In the genomic region with DNA sequence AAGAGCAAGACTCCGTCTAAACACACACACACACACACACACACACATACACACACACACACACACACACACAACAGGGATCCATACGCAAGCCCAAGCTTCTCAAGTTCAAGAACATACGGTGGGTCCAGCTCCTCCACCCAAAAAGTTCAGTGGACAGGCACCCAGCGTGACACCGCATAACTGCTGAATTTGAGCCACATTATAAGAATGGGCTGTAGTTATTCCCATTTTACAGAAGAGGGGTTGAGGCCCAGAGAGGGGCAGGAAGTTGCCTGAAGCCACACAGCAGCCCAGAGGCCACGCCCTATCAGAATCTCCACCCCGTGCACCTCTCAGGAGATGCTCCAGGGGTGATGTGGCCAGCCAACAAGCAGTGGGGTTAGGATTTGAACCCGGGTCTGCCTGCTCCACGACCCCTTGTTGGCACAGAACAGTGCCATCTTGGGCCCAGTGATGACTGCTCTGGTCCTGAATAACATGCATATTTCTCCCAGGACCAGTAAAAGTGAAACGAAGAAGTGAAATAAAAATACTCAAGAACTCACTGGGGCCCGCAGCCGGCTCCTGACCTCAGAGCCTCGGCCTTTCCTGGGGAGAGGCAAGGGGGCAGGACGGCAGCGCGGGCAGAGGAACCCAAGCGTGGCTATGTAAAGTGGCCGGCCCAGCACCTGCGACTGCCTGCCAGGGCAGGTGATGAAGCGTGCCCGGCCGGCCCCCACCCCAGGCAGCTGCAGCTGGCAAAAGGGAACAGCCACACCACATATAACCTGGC, we compare ENCODE assay signal across 11 cellular contexts.
DNase-seq lines count a peak whose midpoint lies in the region; ATAC-seq and TF ChIP-seq lines count a peak whose summit lies in the region.
"Had no signal": no experiment of that assay in that cellular context is flagged by ENCODE, and none has a peak within 500 bp of the region (broad histone marks: within the 10 kb centered on the region; RNA-seq: fewer than 3 reads in every experiment).

No MANE protein-coding gene starts in this region.

- no peaks in the 10 kb centered on the region for H3K23me2 ChIP-seq in H9 (ENCODE audit: insufficient read length, low read depth, low read length, poor library complexity, severe bottlenecking)

- WGBS in H9 (ENCODE audit: extremely low coverage, insufficient read length, low lambda C conversion rate), result no CpG with 5 or more reads among the region's 22 CpGs

- peak; percentile 29 for DNase-seq in stimulated activated naive CD8-positive, alpha-beta T cell treated with anti-CD3 and anti-CD28 coated beads, Interleukin-15, Interleukin-2, amounts not matched to agents 100 U/mL and 50 U/mL, for 24 hours
- DNase-seq in stimulated activated naive CD8-positive, alpha-beta T cell treated with anti-CD3 and anti-CD28 coated beads, Interleukin-15, amount 100 ng/mL, for 72 hours, result no peak
- DNase-seq in Karpas-422 (peak; percentile 95), left ventricle myocardium superior (peak; percentile 57), breast epithelium (ENCODE audit: low spot score in 2 of 2) (no peak), SKM-1 treated with dmso at 0.1 percent for 144 hours (lab: John Stamatoyannopoulos, UW; ENCODE audit: unreplicated experiment) (no peak), H9 (no peak), AML-193 (lab: John Stamatoyannopoulos, UW) (no peak)
- DNase-seq: activated gamma-delta T cell; PC-3; stimulated activated CD4-positive, alpha-beta T cell treated with anti-CD3 and anti-CD28 coated beads, Interleukin-12 subunit alpha, Interleukin-12 subunit beta, amount 100 ng/mL, for 4 hours had no signal

- H3K56ac ChIP-seq in H9 (ENCODE audit: insufficient read length, low read depth, low read length), result no peak overlapping the region

- H2BK15ac ChIP-seq in H9 (ENCODE audit: low read depth, low read length), result no peak overlapping the region

- H3K4ac ChIP-seq in H9 (ENCODE audit: low read depth, low read length), result no peak overlapping the region

- no peak overlapping the region for H2BK12ac ChIP-seq in H9 (ENCODE audit: insufficient read length, low read depth, low read length)

- peaks cover 50% of the 10 kb centered on the region for H3K4me1 Mint-ChIP-seq in stimulated activated naive CD8-positive, alpha-beta T cell treated with anti-CD3 and anti-CD28 coated beads, Interleukin-15, amount 100 ng/mL, for 72 hours
- peaks cover 0 to 16% of the 10 kb centered on the region in 2 experiments; a peak in 2 of 4 replicates for H3K4me1 Mint-ChIP-seq in H9

- no peak overlapping the region for H4K91ac ChIP-seq in H9 (ENCODE audit: insufficient read length, low read depth, low read length)

- H3K14ac ChIP-seq in H9 (ENCODE audit: insufficient read depth, low read length), result no peak overlapping the region

- H4K20me1 ChIP-seq in Karpas-422 (ENCODE audit: insufficient read depth, low read depth, low read length) (peaks cover 25% of the 10 kb centered on the region; the same call in 1 of the 2 replicates), H9 (ENCODE audit: control insufficient read depth, insufficient read depth, insufficient read length) (no peaks in the 10 kb centered on the region)

- no peaks in the 10 kb centered on the region for H3K79me1 ChIP-seq in H9 (ENCODE audit: insufficient read depth, low read depth, low read length, poor library complexity, severe bottlenecking)

- H3K23ac ChIP-seq in H9 (ENCODE audit: insufficient read length, low read depth, low read length), result no peak overlapping the region

- intact Hi-C loops in left ventricle myocardium superior (cut with micrococcal nuclease), result no loop called here
- intact Hi-C loops in breast epithelium (cut with DNase I; ENCODE audit: low total_unique reads), result loop anchor here (5.0 kb wide), 1 partner anchor 1757 kb away; no protein-coding TSS in a partner anchor

- H3K4me3 Mint-ChIP-seq in stimulated activated naive CD8-positive, alpha-beta T cell treated with anti-CD3 and anti-CD28 coated beads, Interleukin-15, amount 100 ng/mL, for 72 hours, result no peak overlapping the region
- no peak overlapping the region for H3K4me3 Mint-ChIP-seq in H9

- H4K5ac ChIP-seq in H9 (ENCODE audit: insufficient read length, low read depth, low read length), result no peak overlapping the region

- no peak overlapping the region for H3T11ph ChIP-seq in H9 (ENCODE audit: low read length)

- H3K79me2 ChIP-seq in Karpas-422 (ENCODE audit: low read length) (no peaks in the 10 kb centered on the region), H9 (ENCODE audit: insufficient read depth, low read length) (no peaks in the 10 kb centered on the region)

- no peaks in the 10 kb centered on the region for H3K9me3 ChIP-seq in Karpas-422 (ENCODE audit: low read length)
- no peaks in the 10 kb centered on the region for H3K9me3 ChIP-seq in breast epithelium
- no peaks in the 10 kb centered on the region for H3K9me3 ChIP-seq in H9 (ENCODE audit: control insufficient read depth, low read depth, low read length)

- H3K9me3 Mint-ChIP-seq in stimulated activated naive CD8-positive, alpha-beta T cell treated with anti-CD3 and anti-CD28 coated beads, Interleukin-15, amount 100 ng/mL, for 72 hours, result peaks cover 0 to 8% of the 10 kb centered on the region in 2 donors
- H3K9me3 Mint-ChIP-seq in H9, result peaks cover 0 to 2% of the 10 kb centered on the region in 2 experiments; a peak in 1 of 5 replicates

- H2AFZ ChIP-seq in Karpas-422 (ENCODE audit: low read length) (no peak overlapping the region), H9 (ENCODE audit: low read length) (no peak overlapping the region)

- H2BK5ac ChIP-seq in H9 (ENCODE audit: insufficient read length, low read length), result no peak overlapping the region

- H3K27me3 ChIP-seq in Karpas-422 (ENCODE audit: low read length), result no peaks in the 10 kb centered on the region; the same call in 1 of the 2 replicates
- no peaks in the 10 kb centered on the region for H3K27me3 ChIP-seq in breast epithelium
- no peaks in the 10 kb centered on the region for H3K27me3 ChIP-seq in H9 (ENCODE audit: insufficient read depth, low read length)

- ATAC-seq in stimulated activated naive CD8-positive, alpha-beta T cell treated with anti-CD3 and anti-CD28 coated beads, Interleukin-15, Interleukin-2, amounts not matched to agents 100 U/mL and 50 U/mL, for 24 hours, result peak; percentile 51
- ATAC-seq in stimulated activated naive CD8-positive, alpha-beta T cell treated with anti-CD3 and anti-CD28 coated beads, Interleukin-15, amount 100 ng/mL, for 72 hours, result no peak
- no peak for ATAC-seq in left ventricle myocardium superior
- ATAC-seq: PC-3 had no signal

- H3K36me3 ChIP-seq in Karpas-422 (ENCODE audit: insufficient read depth, low read length) (no peaks in the 10 kb centered on the region), breast epithelium (no peaks in the 10 kb centered on the region)

- H2BK20ac ChIP-seq in H9 (ENCODE audit: low read depth, low read length, poor library complexity, severe bottlenecking), result no peak overlapping the region

- no peak overlapping the region for H2AK5ac ChIP-seq in H9 (ENCODE audit: insufficient read length, low read length)

- H4K8ac ChIP-seq in H9 (replicated peaks; ENCODE audit: insufficient read length, low read depth, low read length), result no peak overlapping the region

- H3K4me3 ChIP-seq in Karpas-422 (ENCODE audit: low read length) (no peak overlapping the region), breast epithelium (no peak overlapping the region)

- no peak for TF ChIP-seq CTCF in breast epithelium (IDR thresholded peaks at IDR 0.05)
- no peak for TF ChIP-seq CTCF in H9 (conservative IDR thresholded peaks at IDR 0.05)

- H3K18ac ChIP-seq in H9 (ENCODE audit: insufficient read length, low read depth, low read length), result no peak overlapping the region

- H3K9ac ChIP-seq in Karpas-422 (ENCODE audit: low read length), result no peak overlapping the region
- no peak overlapping the region for H3K9ac ChIP-seq in H9 (ENCODE audit: extremely low read depth, insufficient read length, low read length)

- H2BK120ac ChIP-seq in H9 (ENCODE audit: low read depth, low read length, poor library complexity, severe bottlenecking), result no peak overlapping the region

- H3K36me3 Mint-ChIP-seq in H9 (ENCODE audit: insufficient read depth in 1 of 3, low read depth in 3 of 3), result no peaks in the 10 kb centered on the region

- peak overlapping the region; percentile 72 for H3K27ac ChIP-seq in Karpas-422 (ENCODE audit: low read length)
- peak overlapping the region in 1 of 2 donors; percentile 87 for H3K27ac ChIP-seq in breast epithelium
- H3K27ac ChIP-seq in H9 (ENCODE audit: insufficient read length, low read depth, low read length), result no peak overlapping the region

- H3K27ac Mint-ChIP-seq in stimulated activated naive CD8-positive, alpha-beta T cell treated with anti-CD3 and anti-CD28 coated beads, Interleukin-15, amount 100 ng/mL, for 72 hours, result no peak overlapping the region
- no peak overlapping the region; a peak in 1 of 7 replicates for H3K27ac Mint-ChIP-seq in H9

- TF ChIP-seq POLR2A in breast epithelium (IDR thresholded peaks at IDR 0.05), result no peak

- H3K9me2 ChIP-seq in Karpas-422 (replicated peaks; ENCODE audit: insufficient read depth, low read length), result no peaks in the 10 kb centered on the region

- H3K4me2 ChIP-seq in Karpas-422 (ENCODE audit: low read depth, low read length, poor library complexity, severe bottlenecking) (peak overlapping the region; percentile 48), H9 (ENCODE audit: insufficient read depth, insufficient read length, low read length) (no peak overlapping the region)

- H3K4me1 ChIP-seq in Karpas-422 (ENCODE audit: low read length), result peaks cover 72% of the 10 kb centered on the region
- H3K4me1 ChIP-seq in breast epithelium, result no peaks in the 10 kb centered on the region
- H3K4me1 ChIP-seq in H9 (ENCODE audit: insufficient read depth, low read length), result no peaks in the 10 kb centered on the region

- H3K27me3 Mint-ChIP-seq in stimulated activated naive CD8-positive, alpha-beta T cell treated with anti-CD3 and anti-CD28 coated beads, Interleukin-15, amount 100 ng/mL, for 72 hours, result peaks cover 30% of the 10 kb centered on the region
- H3K27me3 Mint-ChIP-seq in H9 (ENCODE audit: low read depth), result peaks cover 2% of the 10 kb centered on the region; the same call in 1 of the 2 replicates

Comparison
In these comparisons a context has a peak if more than half of its experiments do, and no peak if none do; other contexts are left out.
1. DNase-seq: peak in stimulated activated naive CD8-positive, alpha-beta T cell treated with anti-CD3 and anti-CD28 coated beads, Interleukin-15, Interleukin-2, amounts not matched to agents 100 U/mL and 50 U/mL, for 24 hours (single experiment), Karpas-422 (single experiment) and left ventricle myocardium superior (single experiment); none in stimulated activated naive CD8-positive, alpha-beta T cell treated with anti-CD3 and anti-CD28 coated beads, Interleukin-15, amount 100 ng/mL, for 72 hours (0 of 2), breast epithelium (0 of 2), SKM-1 treated with dmso at 0.1 percent for 144 hours (single experiment), H9 (single experiment) and AML-193 (0 of 2).